In the genomic region with DNA sequence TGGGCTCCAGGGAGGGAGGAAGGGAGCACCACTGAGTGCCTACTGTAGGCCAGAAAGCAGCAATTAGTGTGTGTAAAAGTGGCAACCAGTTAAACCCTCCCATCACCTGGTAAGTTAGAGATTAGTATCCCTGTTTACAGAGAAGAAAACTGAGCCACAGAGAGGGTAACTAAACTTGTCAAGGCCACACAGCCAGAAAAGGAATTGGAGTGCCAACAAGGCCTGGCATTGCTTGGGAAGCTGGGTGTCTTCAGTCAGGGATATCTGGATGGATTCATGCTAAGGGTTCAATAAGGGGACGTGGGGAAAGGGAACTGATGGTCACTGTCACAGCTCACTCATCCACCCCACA, we compare ENCODE assay signal across 9 cellular contexts. TPM values are rescaled to one million over a fixed set of nuclear protein-coding genes. Genes with fewer than 3 reads are reported as not detected.
DNase-seq lines count a peak whose midpoint lies in the region; ATAC-seq and TF ChIP-seq lines count a peak whose summit lies in the region.
"Had no signal": no experiment of that assay in that cellular context is flagged by ENCODE, and none has a peak within 500 bp of the region (broad histone marks: within the 10 kb centered on the region; RNA-seq: fewer than 3 reads in every experiment).

No MANE protein-coding gene starts in this region.

- H3K9me3 ChIP-seq in CD8-positive, alpha-beta memory T cell (ENCODE audit: low read length): no peaks in the 10 kb centered on the region
- H3K9me3 ChIP-seq in OCI-LY7 (ENCODE audit: low read length): no peaks in the 10 kb centered on the region
- H3K9me3 ChIP-seq in neutrophil: no peaks in the 10 kb centered on the region

- peak overlapping the region; percentile 82; the same call in 1 of the 2 replicates for H2AFZ ChIP-seq in OCI-LY7 (ENCODE audit: low read length)

- H3K36me3 Mint-ChIP-seq in CD8-positive, alpha-beta memory T cell: no peaks in the 10 kb centered on the region

- TF ChIP-seq CTCF in OCI-LY7 (conservative IDR thresholded peaks at IDR 0.05; ENCODE audit: low read length) (no peak), dorsolateral prefrontal cortex (IDR thresholded peaks at IDR 0.05 in 54 of 56, conservative IDR thresholded peaks at IDR 0.05 in 2 of 56; ENCODE audit: low read depth in 1 of 56, partially characterized antibody in 56 of 56) (no peak), neutrophil (IDR thresholded peaks at IDR 0.05) (no peak)

- no peak for DNase-seq in CD8-positive, alpha-beta memory T cell
- DNase-seq in OCI-LY7 (ENCODE audit: low spot score) (peak; percentile 18), dorsolateral prefrontal cortex (peak in 1 of 10 donors; percentile 3), NCI-H2107 treated with DMSO at 0.1 percent for 48 hours (lab: John Stamatoyannopoulos, UW; ENCODE audit: unreplicated experiment) (no peak), GM19238 (ENCODE audit: insufficient read length, low spot score) (no peak), germinal center (ENCODE audit: low spot score) (no peak)

- no peaks in the 10 kb centered on the region for H4K20me1 ChIP-seq in OCI-LY7 (ENCODE audit: insufficient read depth, low read length)

- ATAC-seq in GM18867 (IDR thresholded peaks at IDR 0.05; ENCODE audit: unreplicated experiment): no peak

- peak overlapping the region; percentile 93 to 99 (median 98) for H3K27ac Mint-ChIP-seq in CD8-positive, alpha-beta memory T cell

- peak overlapping the region; percentile 90 for H3K4me2 ChIP-seq in OCI-LY7 (ENCODE audit: low read length)

- BruUV-seq in OCI-LY7 (replicated peaks; lab: Mats Ljungman, UMichigan): no TSS peak

- H3K4me1 Mint-ChIP-seq in CD8-positive, alpha-beta memory T cell: peaks cover 7 to 16% (median 10%) of the 10 kb centered on the region in 3 donors

- H3K9me2 ChIP-seq in OCI-LY7 (ENCODE audit: insufficient read depth, low read length): no peaks in the 10 kb centered on the region

- no peaks in the 10 kb centered on the region for H3K9me3 Mint-ChIP-seq in CD8-positive, alpha-beta memory T cell

- H3K4me1 ChIP-seq in CD8-positive, alpha-beta memory T cell (ENCODE audit: insufficient read depth, low read length): peaks cover 6% of the 10 kb centered on the region
- H3K4me1 ChIP-seq in OCI-LY7 (ENCODE audit: insufficient read depth, low read length, poor library complexity, severe bottlenecking) (peaks cover 61% of the 10 kb centered on the region), neutrophil (ENCODE audit: control insufficient read depth in 1 of 2, insufficient read depth in 1 of 2, low read depth in 1 of 2, low read length in 1 of 2) (peaks cover 9 to 20% of the 10 kb centered on the region in 2 experiments)

- intact Hi-C loops in OCI-LY7 (cut with micrococcal nuclease; ENCODE audit: unreplicated experiment) (loop anchor here (5.0 kb wide), 1 partner anchor 365 kb away; no protein-coding TSS in a partner anchor), dorsolateral prefrontal cortex (cut with DNase I) (loop anchor here (1.0 to 5.0 kb wide), 6 partner anchors 23 to 225 kb away; a partner anchor contains a TSS)

- POLR2A ChIA-PET in CD8-positive, alpha-beta memory T cell (lab: Charles Lee): interaction anchor here (1.5 to 1.9 kb wide), 2 partner anchors 27 to 143 kb away, joined by 4 to 8 read pairs; a partner anchor contains a TSS
- POLR2A ChIA-PET in OCI-LY7 (lab: Charles Lee): no interaction called here

- no peaks in the 10 kb centered on the region for H3K27me3 Mint-ChIP-seq in CD8-positive, alpha-beta memory T cell

- peak overlapping the region; percentile 90 to 96 (median 92) for H3K4me3 Mint-ChIP-seq in CD8-positive, alpha-beta memory T cell

- H3K27me3 ChIP-seq in CD8-positive, alpha-beta memory T cell (ENCODE audit: insufficient read depth, low read length, poor library complexity, severe bottlenecking): no peaks in the 10 kb centered on the region
- H3K27me3 ChIP-seq in dorsolateral prefrontal cortex: no peaks in the 10 kb centered on the region
- peaks cover 3% of the 10 kb centered on the region for H3K27me3 ChIP-seq in neutrophil

- H3K27ac ChIP-seq in CD8-positive, alpha-beta memory T cell (ENCODE audit: low read depth, low read length): peak overlapping the region; percentile 77
- H3K27ac ChIP-seq in OCI-LY7 (ENCODE audit: low read depth, low read length, poor library complexity, severe bottlenecking): peak overlapping the region; percentile 82
- peak overlapping the region in 58 of 59 donors; percentile 16 to 99 (median 96) for H3K27ac ChIP-seq in dorsolateral prefrontal cortex
- H3K27ac ChIP-seq in neutrophil: peak overlapping the region; percentile 92

- H3K4me3 ChIP-seq in CD8-positive, alpha-beta memory T cell (ENCODE audit: low read length): no peak overlapping the region
- H3K4me3 ChIP-seq in OCI-LY7 (ENCODE audit: low read depth, low read length, poor library complexity, severe bottlenecking) (peak overlapping the region; percentile 77), dorsolateral prefrontal cortex (peak overlapping the region in 55 of 59 donors; percentile 57 to 91 (median 77)), neutrophil (ENCODE audit: low read depth in 1 of 2, low read length in 1 of 2) (peak overlapping the region; percentile 88 to 98)

- H3K79me2 ChIP-seq in OCI-LY7 (ENCODE audit: insufficient read depth, low read depth, low read length): no peaks in the 10 kb centered on the region

- CTCF ChIA-PET in CD8-positive, alpha-beta memory T cell (lab: Charles Lee): interaction anchor here (1.0 to 5.7 kb wide), 7 partner anchors 9 to 169 kb away, joined by 3 to 89 read pairs (median 10); a partner anchor contains a TSS
- CTCF ChIA-PET in OCI-LY7 (lab: Charles Lee; ENCODE audit: unreplicated experiment): interaction anchor here (1.5 to 2.5 kb wide), 2 partner anchors 21 to 42 kb away, joined by 4 to 13 read pairs; no protein-coding TSS in a partner anchor

- no peaks in the 10 kb centered on the region for H3K36me3 ChIP-seq in CD8-positive, alpha-beta memory T cell (ENCODE audit: insufficient read depth, low read length)
- H3K36me3 ChIP-seq in OCI-LY7 (ENCODE audit: insufficient read depth, low read length): no peaks in the 10 kb centered on the region
- no peaks in the 10 kb centered on the region for H3K36me3 ChIP-seq in neutrophil

RNA-seq across cellular contexts. Expression of a gene that starts 23.6 kb away (rescaled TPM):
- under 1 TPM; 0.35 to 0.57 TPM for total RNA-seq in CD8-positive, alpha-beta memory T cell
- 0.24 TPM for polyA plus RNA-seq in CD8-positive, alpha-beta memory T cell
- 4.0 and 4.1 TPM in 2 replicates for total RNA-seq in OCI-LY7 (2014; rRNA removed; shearing (Covaris generic))
- total RNA-seq in OCI-LY7 (2022): 11.4 and 11.5 TPM in 2 replicates
- total RNA-seq in dorsolateral prefrontal cortex: 100 to 1,000 TPM; 101 to 272 (median 186) TPM

RNA-seq across cellular contexts. Expression of a gene that starts 28.1 kb away (rescaled TPM):
- under 1 TPM in 1 of 2 experiments, not detected in 1; 0.18 TPM for total RNA-seq in CD8-positive, alpha-beta memory T cell
- polyA plus RNA-seq in CD8-positive, alpha-beta memory T cell: not detected
- 0.60 and 0.85 TPM in 2 replicates for total RNA-seq in OCI-LY7 (2014; rRNA removed; shearing (Covaris generic))
- 1.0 and 1.1 TPM in 2 replicates for total RNA-seq in OCI-LY7 (2022)
- total RNA-seq in dorsolateral prefrontal cortex: 1 to 10 TPM in 68 of 120 experiments, under 1 TPM in 48, not detected in 4; 0.14 to 9.4 (median 1.1) TPM
- total RNA-seq: cerebellum had no signal

Comparison
In these comparisons a context has a peak if more than half of its experiments do, and no peak if none do; other contexts are left out.
1. RNA of a gene that starts 23.6 kb away (total RNA-seq): 101 to 272 TPM in dorsolateral prefrontal cortex; 4.0 to 11.5 TPM in OCI-LY7 and 0.35 to 0.57 TPM in CD8-positive, alpha-beta memory T cell; every median in the first group is over 4 times any median in the second.
2. Peak in every context shown above with its lines, with median percentiles within 50 percentile points of each other: H3K27ac ChIP-seq.